ENCODE assay signal across 28 cellular contexts in the genomic region with DNA sequence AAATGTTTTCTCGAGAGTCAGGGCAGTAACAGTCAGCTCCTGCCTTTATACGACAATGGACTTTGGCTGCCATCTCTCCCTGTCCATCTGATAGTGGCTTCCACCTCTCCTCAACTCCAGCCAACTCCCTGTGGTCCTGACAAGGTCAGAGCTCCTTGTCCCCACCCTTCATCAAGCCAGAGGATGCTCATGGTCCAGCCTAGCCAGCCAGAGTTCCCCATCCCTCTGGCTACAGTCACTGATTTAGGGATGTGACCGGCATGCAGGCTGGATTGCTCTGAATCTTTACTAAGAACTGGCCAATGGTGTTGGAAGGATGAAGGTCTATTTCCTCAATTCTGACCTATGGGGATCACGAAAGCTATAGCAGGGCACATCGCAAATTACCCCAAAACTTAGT.
"Had no signal": no experiment of that assay in that cellular context is flagged by ENCODE, and none has a peak within 500 bp of the region (broad histone marks: within the 10 kb centered on the region; RNA-seq: fewer than 3 reads in every experiment).

No MANE protein-coding gene starts in this region.

- H3K27me3 ChIP-seq: brain microvascular endothelial cell, esophagus muscularis mucosa, foreskin keratinocyte, gastrocnemius medialis had no signal

- H3K36me3 Mint-ChIP-seq: activated CD4-positive, alpha-beta memory T cell treated with anti-CD3 and anti-CD28 coated beads for 36 hours; activated CD8-positive, alpha-beta memory T cell treated with anti-CD3 and anti-CD28 coated beads, Interleukin-2, amount 10 ng/mL, durations not matched to agents 7 days and 5 days; activated naive CD4-positive, alpha-beta T cell treated with anti-CD3 and anti-CD28 coated beads, Interleukin-2, amount 50 U/mL, for 24 hours had no signal

- H3K4me3 ChIP-seq: esophagus muscularis mucosa, gastrocnemius medialis, heart left ventricle had no signal

- H3K4me3 Mint-ChIP-seq: activated CD4-positive, alpha-beta memory T cell treated with anti-CD3 and anti-CD28 coated beads for 36 hours; activated CD4-positive, alpha-beta T cell treated with anti-CD3 and anti-CD28 coated beads for 36 hours; activated CD4-positive, alpha-beta T cell treated with anti-CD3 and anti-CD28 coated beads, Interleukin-2, amount 10 ng/mL, durations not matched to agents 24 days and 14 days; activated CD8-positive, alpha-beta memory T cell treated with anti-CD3 and anti-CD28 coated beads, Interleukin-2, amount 10 ng/mL, durations not matched to agents 7 days and 5 days; activated CD8-positive, alpha-beta T cell treated with anti-CD3 and anti-CD28 coated beads, Interleukin-2, amount 10 ng/mL, durations not matched to agents 7 days and 5 days; activated naive CD4-positive, alpha-beta T cell treated with anti-CD3 and anti-CD28 coated beads for 36 hours; activated naive CD4-positive, alpha-beta T cell treated with anti-CD3 and anti-CD28 coated beads, Interleukin-2, amount 50 U/mL, for 24 hours; activated T-helper 1 cell treated with anti-CD3 and anti-CD28 coated beads, Interleukin-12 subunit alpha, Interleukin-12 subunit beta, Interleukin-2, Interleukin-4 antibody, amounts not matched to agents 30 ng/mL and 10 ng/mL and 1 ng/mL, durations not matched to agents 14 hours and 24 hours and 36 hours; central memory CD8-positive, alpha-beta T cell; effector memory CD8-positive, alpha-beta T cell had no signal

- DNase-seq: activated CD4-positive, alpha-beta memory T cell treated with anti-CD3 and anti-CD28 coated beads for 36 hours; activated CD4-positive, alpha-beta T cell treated with anti-CD3 and anti-CD28 coated beads for 36 hours; activated CD4-positive, alpha-beta T cell treated with anti-CD3 and anti-CD28 coated beads, Interleukin-2, amount 10 ng/mL, durations not matched to agents 24 days and 14 days; activated CD4-positive, CD25-positive, alpha-beta regulatory T cell; activated CD4-positive, CD25-positive, alpha-beta regulatory T cell treated with anti-CD3 and anti-CD28 coated beads, Interleukin-2, amount 50 U/mL, for 72 hours; activated CD8-positive, alpha-beta memory T cell treated with anti-CD3 and anti-CD28 coated beads, Interleukin-2, amount 10 ng/mL, durations not matched to agents 7 days and 5 days; activated CD8-positive, alpha-beta memory T cell treated with anti-CD3 and anti-CD28 coated beads, Interleukin-2, amount 50 U/mL, for 4 hours; activated CD8-positive, alpha-beta T cell treated with anti-CD3 and anti-CD28 coated beads, Interleukin-2, amount 10 ng/mL, durations not matched to agents 7 days and 5 days; activated naive CD4-positive, alpha-beta T cell treated with anti-CD3 and anti-CD28 coated beads for 36 hours; activated T-cell treated with anti-CD3 and anti-CD28 coated beads, Interleukin-2, amount 50 U/mL, for 1 hour; activated T-cell treated with anti-CD3 and anti-CD28 coated beads, Interleukin-2, amount 50 U/mL, for 48 hours; amniotic stem cell; anterior cingulate cortex; brain microvascular endothelial cell; cortex of kidney; dermis blood vessel endothelial cell; effector CD4-positive, alpha-beta T cell; effector memory CD8-positive, alpha-beta T cell; erythroblast; foreskin keratinocyte; gastrocnemius medialis; glutamatergic neuron; T-helper 2 cell had no signal

- H3K9me3 ChIP-seq: gastrocnemius medialis had no signal

- H3K27ac ChIP-seq: brain microvascular endothelial cell, esophagus muscularis mucosa, foreskin keratinocyte, gastrocnemius medialis, heart left ventricle had no signal

- H3K36me3 ChIP-seq: brain microvascular endothelial cell, esophagus muscularis mucosa, gastrocnemius medialis, heart left ventricle had no signal

- ATAC-seq: activated CD4-positive, alpha-beta T cell treated with anti-CD3 and anti-CD28 coated beads for 36 hours; activated CD8-positive, alpha-beta memory T cell treated with anti-CD3 and anti-CD28 coated beads, Interleukin-2, amount 10 ng/mL, durations not matched to agents 7 days and 5 days; activated CD8-positive, alpha-beta T cell treated with anti-CD3 and anti-CD28 coated beads, Interleukin-2, amount 10 ng/mL, durations not matched to agents 7 days and 5 days; effector memory CD8-positive, alpha-beta T cell; foreskin keratinocyte; gastrocnemius medialis; heart left ventricle had no signal

- H3K9me3 Mint-ChIP-seq: activated CD4-positive, alpha-beta memory T cell treated with anti-CD3 and anti-CD28 coated beads for 36 hours; activated CD4-positive, alpha-beta T cell treated with anti-CD3 and anti-CD28 coated beads, Interleukin-2, amount 10 ng/mL, durations not matched to agents 24 days and 14 days; activated naive CD4-positive, alpha-beta T cell treated with anti-CD3 and anti-CD28 coated beads, Interleukin-2, amount 50 U/mL, for 24 hours; central memory CD8-positive, alpha-beta T cell; effector memory CD8-positive, alpha-beta T cell had no signal

- H3K4me1 Mint-ChIP-seq: activated CD4-positive, alpha-beta T cell treated with anti-CD3 and anti-CD28 coated beads, Interleukin-2, amount 10 ng/mL, durations not matched to agents 24 days and 14 days; activated CD8-positive, alpha-beta memory T cell treated with anti-CD3 and anti-CD28 coated beads, Interleukin-2, amount 10 ng/mL, durations not matched to agents 7 days and 5 days; activated naive CD4-positive, alpha-beta T cell treated with anti-CD3 and anti-CD28 coated beads, Interleukin-2, amount 50 U/mL, for 24 hours; central memory CD8-positive, alpha-beta T cell had no signal

- H3K4me1 ChIP-seq: esophagus muscularis mucosa, foreskin keratinocyte, gastrocnemius medialis had no signal

- H3K27me3 Mint-ChIP-seq: activated naive CD4-positive, alpha-beta T cell treated with anti-CD3 and anti-CD28 coated beads, Interleukin-2, amount 50 U/mL, for 24 hours; central memory CD8-positive, alpha-beta T cell had no signal

- H3K27ac Mint-ChIP-seq: activated CD4-positive, alpha-beta memory T cell treated with anti-CD3 and anti-CD28 coated beads for 36 hours; activated CD4-positive, alpha-beta T cell treated with anti-CD3 and anti-CD28 coated beads for 36 hours; activated CD4-positive, alpha-beta T cell treated with anti-CD3 and anti-CD28 coated beads, Interleukin-2, amount 10 ng/mL, durations not matched to agents 24 days and 14 days; activated CD8-positive, alpha-beta memory T cell treated with anti-CD3 and anti-CD28 coated beads, Interleukin-2, amount 10 ng/mL, durations not matched to agents 7 days and 5 days; activated CD8-positive, alpha-beta T cell treated with anti-CD3 and anti-CD28 coated beads, Interleukin-2, amount 10 ng/mL, durations not matched to agents 7 days and 5 days; activated naive CD4-positive, alpha-beta T cell treated with anti-CD3 and anti-CD28 coated beads for 36 hours; activated naive CD4-positive, alpha-beta T cell treated with anti-CD3 and anti-CD28 coated beads, Interleukin-2, amount 50 U/mL, for 24 hours; activated T-helper 1 cell treated with anti-CD3 and anti-CD28 coated beads, Interleukin-12 subunit alpha, Interleukin-12 subunit beta, Interleukin-2, Interleukin-4 antibody, amounts not matched to agents 30 ng/mL and 10 ng/mL and 1 ng/mL, durations not matched to agents 14 hours and 24 hours and 36 hours; effector memory CD8-positive, alpha-beta T cell had no signal
